Comparison of ENCODE assay signal across 14 cellular contexts in the genomic region with DNA sequence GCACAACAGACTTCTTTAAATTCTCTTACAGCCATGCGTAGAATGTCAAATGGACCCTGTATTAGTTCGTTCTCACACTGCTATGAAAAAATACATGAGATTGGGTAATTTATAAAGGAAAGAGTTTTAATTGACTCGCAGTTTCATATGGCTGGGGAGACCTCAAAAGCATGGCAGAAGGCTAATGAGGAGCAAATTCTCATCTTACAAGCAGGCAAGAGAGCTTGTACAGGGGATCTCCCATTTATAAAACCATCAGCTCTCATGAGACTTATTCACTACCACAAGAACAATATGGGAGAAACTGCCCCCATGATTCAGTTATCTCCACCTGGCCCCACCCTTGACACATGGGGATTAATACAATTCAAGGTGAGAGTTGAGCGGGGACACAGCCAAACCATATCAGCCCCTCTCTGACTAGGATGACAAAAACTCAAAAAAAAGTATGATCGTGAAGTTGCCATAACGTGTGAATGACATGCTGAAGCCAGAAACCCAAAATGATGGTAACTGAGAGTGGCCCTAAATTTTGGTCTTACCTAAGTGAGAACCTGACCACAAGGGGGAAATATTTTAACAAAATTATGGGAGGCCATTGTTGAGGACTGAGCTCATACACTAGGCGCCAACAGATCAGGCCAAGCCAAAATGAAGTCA. TPM values are rescaled to one million over a fixed set of nuclear protein-coding genes. Genes with fewer than 3 reads are reported as not detected.
A peak's percentile ranks its signal among the peaks of the same experiment; 100 is the strongest.
DNase-seq lines count a peak whose midpoint lies in the region; ATAC-seq and TF ChIP-seq lines count a peak whose summit lies in the region.
"Had no signal": no experiment of that assay in that cellular context is flagged by ENCODE, and none has a peak within 500 bp of the region (broad histone marks: within the 10 kb centered on the region; RNA-seq: fewer than 3 reads in every experiment).

No MANE protein-coding gene starts in this region.

- 93 to 100% methylated on average over 3 to 7 of the region's 7 CpGs for WGBS in gastroesophageal sphincter (ENCODE audit: low coverage in 1 of 2), 2 donors
- WGBS in psoas muscle, 3 donors, result 95 to 97% (median 97%) methylated on average over 7 of the region's 7 CpGs

- DNase-seq in MCF 10A (ENCODE audit: unreplicated experiment), result no peak
- no peak for DNase-seq in breast epithelium (ENCODE audit: low spot score in 2 of 2)
- peak; percentile 13 for DNase-seq in PC-3
- no peak for DNase-seq in chondrocyte (ENCODE audit: low spot score)
- no peak for DNase-seq in psoas muscle
- DNase-seq: Caco-2; CD8-positive, alpha-beta memory T cell; DMS53; H7 had no signal

- ATAC-seq in PC-3 (no peak; the same call in 1 of the 2 replicates), GM21737 (IDR thresholded peaks at IDR 0.05; ENCODE audit: unreplicated experiment) (no peak), gastroesophageal sphincter (no peak), psoas muscle (no peak)
- ATAC-seq: GM23338 had no signal

- H3K27ac Mint-ChIP-seq in MCF 10A (ENCODE audit: low read depth, unreplicated experiment), result no peak overlapping the region
- H3K27ac Mint-ChIP-seq in chondrocyte (ENCODE audit: unreplicated experiment), result no peak overlapping the region
- H3K27ac Mint-ChIP-seq: CD8-positive, alpha-beta memory T cell; GM23338; IgD-negative memory B cell had no signal

- POLR2A ChIA-PET in MCF 10A (lab: Yijun Ruan, JAX), result interaction anchor here (0.6 to 1.0 kb wide), 2 partner anchors 9 to 17 kb away, joined by 4 to 6 read pairs; partner anchors contain the start of gene TEX10
- POLR2A ChIA-PET in PC-3 (lab: Charles Lee; ENCODE audit: unreplicated experiment), result no interaction called here

- H3K4me1 Mint-ChIP-seq in MCF 10A (ENCODE audit: insufficient read depth, unreplicated experiment), result peaks cover 6% of the 10 kb centered on the region
- peaks cover 3% of the 10 kb centered on the region for H3K4me1 Mint-ChIP-seq in chondrocyte (ENCODE audit: low read depth)
- H3K4me1 Mint-ChIP-seq: CD8-positive, alpha-beta memory T cell; IgD-negative memory B cell had no signal

- H3K9me3 ChIP-seq in breast epithelium (peaks cover 4 to 8% of the 10 kb centered on the region in 2 donors), PC-3 (ENCODE audit: low read length) (no peaks in the 10 kb centered on the region), gastroesophageal sphincter (no peaks in the 10 kb centered on the region), psoas muscle (peaks cover 5% of the 10 kb centered on the region)

- H3K27me3 Mint-ChIP-seq in MCF 10A (ENCODE audit: insufficient read depth, unreplicated experiment) (no peaks in the 10 kb centered on the region), chondrocyte (ENCODE audit: low read depth) (no peaks in the 10 kb centered on the region)
- H3K27me3 Mint-ChIP-seq: IgD-negative memory B cell had no signal

- BruUV-seq in MCF 10A (replicated peaks; lab: Mats Ljungman, UMichigan), result no TSS peak
- no TSS peak for BruUV-seq in PC-3 (replicated peaks; lab: Mats Ljungman, UMichigan)

- CTCF ChIA-PET in MCF 10A (lab: Yijun Ruan, JAX) (interaction anchor here (1.0 to 1.4 kb wide), 3 partner anchors 48 to 70 kb away, joined by 3 to 6 read pairs (median 3); no protein-coding TSS in a partner anchor), PC-3 (lab: Charles Lee) (no interaction called here)

- H3K27me3 ChIP-seq in breast epithelium, result no peaks in the 10 kb centered on the region
- no peaks in the 10 kb centered on the region for H3K27me3 ChIP-seq in PC-3 (ENCODE audit: low read length)
- H3K27me3 ChIP-seq in gastroesophageal sphincter, result no peaks in the 10 kb centered on the region
- H3K27me3 ChIP-seq in psoas muscle (ENCODE audit: insufficient read depth in 3 of 3, low read length in 2 of 3), result no peaks in the 10 kb centered on the region

- H3K4me3 ChIP-seq in breast epithelium, result no peak overlapping the region
- H3K4me3 ChIP-seq in PC-3 (ENCODE audit: low read length), result no peak overlapping the region
- no peak overlapping the region for H3K4me3 ChIP-seq in gastroesophageal sphincter
- H3K4me3 ChIP-seq in psoas muscle, result no peak overlapping the region
- H3K4me3 ChIP-seq: GM23338 had no signal

- H3K36me3 Mint-ChIP-seq in MCF 10A (ENCODE audit: insufficient read depth, unreplicated experiment), result no peaks in the 10 kb centered on the region
- no peaks in the 10 kb centered on the region for H3K36me3 Mint-ChIP-seq in chondrocyte (ENCODE audit: low read depth)

- TF ChIP-seq CTCF in MCF 10A (IDR thresholded peaks at IDR 0.05; ENCODE audit: unreplicated experiment) (peak; percentile 9), breast epithelium (IDR thresholded peaks at IDR 0.05) (no peak), PC-3 (conservative IDR thresholded peaks at IDR 0.05; ENCODE audit: low read depth, low read length) (peak; percentile 29; the same call in 1 of the 2 replicates), chondrocyte (IDR thresholded peaks at IDR 0.05) (peak; percentile 15), gastroesophageal sphincter (IDR thresholded peaks at IDR 0.05) (no peak), psoas muscle (IDR thresholded peaks at IDR 0.05) (no peak)

- H3K4me1 ChIP-seq in breast epithelium (no peaks in the 10 kb centered on the region), PC-3 (ENCODE audit: insufficient read depth, low read length) (no peaks in the 10 kb centered on the region), gastroesophageal sphincter (no peaks in the 10 kb centered on the region), psoas muscle (no peaks in the 10 kb centered on the region)

- H3K9me2 ChIP-seq in PC-3 (replicated peaks; ENCODE audit: low read length), result no peaks in the 10 kb centered on the region

- TF ChIP-seq POLR2A in breast epithelium (IDR thresholded peaks at IDR 0.05) (no peak), gastroesophageal sphincter (IDR thresholded peaks at IDR 0.05) (no peak)

- H3K79me2 ChIP-seq in PC-3 (ENCODE audit: low read length), result no peaks in the 10 kb centered on the region

- H2AFZ ChIP-seq in PC-3 (ENCODE audit: low read length), result no peak overlapping the region
- H2AFZ ChIP-seq: GM23338 had no signal

- TF ChIP-seq EP300 in gastroesophageal sphincter (IDR thresholded peaks at IDR 0.05), result no peak

- H3K27ac ChIP-seq in breast epithelium (no peak overlapping the region), PC-3 (ENCODE audit: low read length) (no peak overlapping the region), gastroesophageal sphincter (no peak overlapping the region), psoas muscle (no peak overlapping the region)
- H3K27ac ChIP-seq: 22Rv1 had no signal

- no peaks in the 10 kb centered on the region for H3F3A ChIP-seq in PC-3 (ENCODE audit: low read length, unreplicated experiment)

- H4K20me1 ChIP-seq in PC-3 (ENCODE audit: low read length), result no peaks in the 10 kb centered on the region

- H3K4me3 Mint-ChIP-seq in MCF 10A (ENCODE audit: unreplicated experiment) (no peak overlapping the region), chondrocyte (ENCODE audit: unreplicated experiment) (no peak overlapping the region)
- H3K4me3 Mint-ChIP-seq: CD8-positive, alpha-beta memory T cell; GM23338; IgD-negative memory B cell had no signal

- intact Hi-C loops in MCF 10A (cut with micrococcal nuclease) (loop anchor here (5.0 kb wide), 1 partner anchor 227 kb away; no protein-coding TSS in a partner anchor), breast epithelium (cut with DNase I; ENCODE audit: low total_unique reads) (loop anchor here (5.0 kb wide), 1 partner anchor 78 kb away; no protein-coding TSS in a partner anchor), PC-3 (cut with micrococcal nuclease) (no loop called here), psoas muscle (cut with DNase I) (no loop called here)

- H3K9me3 Mint-ChIP-seq in MCF 10A (ENCODE audit: unreplicated experiment) (no peaks in the 10 kb centered on the region), chondrocyte (ENCODE audit: low read depth) (no peaks in the 10 kb centered on the region)

- H3K9ac ChIP-seq in PC-3 (ENCODE audit: low read length), result no peak overlapping the region

- no peak overlapping the region for H3K4me2 ChIP-seq in PC-3 (ENCODE audit: low read length)
- H3K4me2 ChIP-seq: GM23338 had no signal

- no peaks in the 10 kb centered on the region for H3K36me3 ChIP-seq in breast epithelium
- H3K36me3 ChIP-seq in PC-3 (ENCODE audit: low read depth, low read length), result no peaks in the 10 kb centered on the region
- H3K36me3 ChIP-seq in gastroesophageal sphincter, result no peaks in the 10 kb centered on the region
- H3K36me3 ChIP-seq in psoas muscle (ENCODE audit: insufficient read depth in 1 of 2, low read depth in 1 of 2), result no peaks in the 10 kb centered on the region

RNA-seq across cellular contexts. Expression of gene TEX10, which starts 17.5 kb away (rescaled TPM):
- total RNA-seq in MCF 10A (2022), result 37.0 and 38.2 TPM in 2 replicates
- 10 to 100 TPM; 13.8 to 30.4 (median 22.6) TPM for total RNA-seq in breast epithelium
- 19.4 and 22.1 TPM in 2 replicates for total RNA-seq in PC-3 (2014; rRNA removed)
- 14.4 to 15.8 TPM (median 14.6 TPM) in 3 replicates for total RNA-seq in chondrocyte
- 10 to 100 TPM in 3 of 4 donors, 1 to 10 TPM in 1; 10.0 to 19.0 (median 13.7) TPM for total RNA-seq in gastroesophageal sphincter
- total RNA-seq in psoas muscle, result 10 to 100 TPM; 12.7 to 23.1 (median 14.7) TPM
- polyA plus RNA-seq in psoas muscle, result 10 to 100 TPM in 2 of 3 donors, 1 to 10 TPM in 1; 9.8 to 17.2 (median 13.9) TPM

RNA-seq across cellular contexts. Expression of gene MSANTD3, which starts 56.7 kb away (rescaled TPM):
- total RNA-seq in MCF 10A (2022) (41.3 and 56.3 TPM in 2 replicates), breast epithelium (10 to 100 TPM; 13.0 to 23.9 (median 18.0) TPM), PC-3 (2014; rRNA removed) (86.9 and 92.7 TPM in 2 replicates), chondrocyte (43.6 to 59.8 TPM (median 54.0 TPM) in 3 replicates), gastroesophageal sphincter (10 to 100 TPM; 19.1 to 56.9 (median 34.8) TPM), psoas muscle (10 to 100 TPM; 15.2 to 59.4 (median 32.6) TPM)
- polyA plus RNA-seq in psoas muscle, result 10 to 100 TPM; 17.4 to 25.6 (median 25.2) TPM

Comparison
In these comparisons a context has a peak if more than half of its experiments do, and no peak if none do; other contexts are left out.
1. CTCF ChIP-seq: peak in MCF 10A (single experiment), PC-3 (single experiment) and chondrocyte (single experiment); none in breast epithelium (0 of 3), gastroesophageal sphincter (0 of 4) and psoas muscle (single experiment).
2. intact Hi-C loops: an anchor here in MCF 10A (5.0 kb wide) and breast epithelium (5.0 kb wide); none called in PC-3 and psoas muscle.